7 cellular contexts compared by ENCODE assay signal in the genomic region with DNA sequence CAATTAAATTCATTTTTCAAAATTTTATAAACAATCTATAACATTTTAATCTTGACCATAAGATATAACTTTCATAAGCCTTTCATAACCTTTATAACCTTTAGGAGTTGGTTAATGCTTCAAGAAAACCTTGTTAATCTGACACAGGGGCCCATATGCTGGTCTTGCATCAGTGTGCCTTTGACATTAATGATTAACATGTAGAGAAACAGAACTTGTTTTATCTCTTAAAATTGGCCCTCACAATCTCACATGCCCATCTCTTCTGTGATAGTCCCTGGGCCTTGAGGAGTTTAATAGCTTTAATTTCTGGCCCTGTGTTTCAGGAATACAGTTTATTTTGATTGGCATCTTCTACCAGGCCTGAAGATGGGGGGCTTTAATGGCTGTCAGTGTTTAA. TPM values are rescaled to one million over a fixed set of nuclear protein-coding genes. Genes with fewer than 3 reads are reported as not detected.
"Had no signal": no experiment of that assay in that cellular context is flagged by ENCODE, and none has a peak within 500 bp of the region (broad histone marks: within the 10 kb centered on the region; RNA-seq: fewer than 3 reads in every experiment).

No MANE protein-coding gene starts in this region.

RNA-seq across cellular contexts. Expression of a gene that starts 7.7 kb away (rescaled TPM):
- total RNA-seq: dermis blood vessel endothelial cell, glomerular endothelial cell, left colon, left ventricle myocardium superior, mammary epithelial cell, mononuclear cell had no signal
- polyA plus RNA-seq: heart right ventricle had no signal
